In the genomic region with DNA sequence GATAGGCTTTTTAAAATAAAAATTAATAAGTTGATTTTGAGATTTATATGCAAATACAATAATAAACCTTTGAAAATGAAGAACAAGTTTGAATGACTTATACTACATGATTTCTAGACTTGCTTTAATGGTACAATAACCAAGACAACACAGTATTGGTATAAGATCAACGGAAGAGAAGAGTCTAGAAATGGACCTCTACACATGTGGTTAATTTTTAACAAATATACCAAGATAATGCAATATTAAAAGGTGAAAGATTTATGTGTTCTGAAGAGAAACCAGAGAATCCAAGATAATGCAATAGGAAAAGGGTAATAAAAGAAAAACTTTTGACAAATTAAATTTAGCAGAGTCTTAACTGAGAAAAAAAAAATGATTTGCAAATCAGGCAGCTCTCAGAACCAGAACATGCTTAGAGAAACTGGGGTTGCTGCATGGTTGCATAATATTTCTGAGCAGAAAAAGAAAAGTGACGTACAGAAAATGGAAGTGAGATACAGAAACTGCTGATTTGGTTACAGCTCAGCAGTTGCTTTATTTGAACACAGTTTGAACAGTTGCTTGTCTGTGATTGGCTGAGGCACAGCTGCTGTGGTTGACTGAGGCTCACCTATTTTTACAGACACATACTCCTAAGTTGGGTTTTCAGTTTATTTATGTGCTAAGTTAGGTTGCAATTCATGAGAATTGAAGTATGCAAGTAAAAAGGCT, we compare ENCODE assay signal across 1 cellular context.
TF ChIP-seq lines count a peak whose summit lies in the region.

No MANE protein-coding gene starts in this region.

TF ChIP-seq in SK-N-SH, 30 proteins besides CTCF, POLR2A, EP300 and RAD21 (continued from another document):
- TF ChIP-seq, protein P1, sequence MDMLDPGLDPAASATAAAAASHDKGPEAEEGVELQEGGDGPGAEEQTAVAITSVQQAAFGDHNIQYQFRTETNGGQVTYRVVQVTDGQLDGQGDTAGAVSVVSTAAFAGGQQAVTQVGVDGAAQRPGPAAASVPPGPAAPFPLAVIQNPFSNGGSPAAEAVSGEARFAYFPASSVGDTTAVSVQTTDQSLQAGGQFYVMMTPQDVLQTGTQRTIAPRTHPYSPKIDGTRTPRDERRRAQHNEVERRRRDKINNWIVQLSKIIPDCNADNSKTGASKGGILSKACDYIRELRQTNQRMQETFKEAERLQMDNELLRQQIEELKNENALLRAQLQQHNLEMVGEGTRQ (IDR thresholded peaks at IDR 0.05; ENCODE audit: borderline replicate concordance, low read depth, low read length) = no peak
- no peak for TF ChIP-seq PBX3 (IDR thresholded peaks at IDR 0.05)
- TF ChIP-seq CHD2 (IDR thresholded peaks at IDR 0.05; ENCODE audit: low read length, partially characterized antibody) = no peak
- no peak for TF ChIP-seq TAF1 (IDR thresholded peaks at IDR 0.05; ENCODE audit: borderline replicate concordance, low read depth, low read length)
- TF ChIP-seq GABPA (IDR thresholded peaks at IDR 0.05; ENCODE audit: low read depth) = no peak
- TF ChIP-seq NRF1 (IDR thresholded peaks at IDR 0.05; ENCODE audit: low read depth, low read length) = no peak
- no peak for TF ChIP-seq TCF12 (IDR thresholded peaks at IDR 0.05)
- TF ChIP-seq REST (IDR thresholded peaks at IDR 0.05; ENCODE audit: low read depth, low read length) = no peak
- no peak for TF ChIP-seq ELF1 (IDR thresholded peaks at IDR 0.05)
- TF ChIP-seq TEAD4 (IDR thresholded peaks at IDR 0.05; ENCODE audit: borderline replicate concordance, insufficient read depth) = no peak
- no peak for TF ChIP-seq RCOR1 (IDR thresholded peaks at IDR 0.05; ENCODE audit: low read length)
- TF ChIP-seq YY1 (IDR thresholded peaks at IDR 0.05; ENCODE audit: low read depth) = no peak
- TF ChIP-seq EZH2phosphoT487 (IDR thresholded peaks at IDR 0.05; ENCODE audit: borderline replicate concordance, low read depth) = no peak
- TF ChIP-seq USF1 (IDR thresholded peaks at IDR 0.05; ENCODE audit: borderline replicate concordance, low read depth) = no peak
- TF ChIP-seq POLR2AphosphoS5 (IDR thresholded peaks at IDR 0.05; ENCODE audit: low read depth, low read length) = no peak
